ENCODE assay signal across 2 cellular contexts in the genomic region with DNA sequence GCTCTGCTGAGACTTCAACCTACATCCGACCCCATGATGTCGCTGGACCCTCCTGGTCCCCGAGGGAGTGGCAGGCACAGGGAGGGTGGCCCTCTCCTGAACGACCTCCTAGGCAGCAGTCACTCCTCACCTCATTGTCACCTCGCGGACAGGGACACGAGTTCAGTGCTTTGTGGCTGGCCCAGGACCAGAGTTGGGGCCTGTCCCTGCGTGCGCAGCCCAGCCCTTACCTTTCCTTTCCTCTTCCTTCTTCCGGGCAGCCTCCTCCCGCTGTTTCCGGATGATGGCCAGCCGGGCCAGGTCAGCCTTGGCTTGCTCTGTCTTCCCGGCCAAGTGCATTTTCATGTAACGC.
TF ChIP-seq lines count a peak whose summit lies in the region.

No MANE protein-coding gene starts in this region.

TF ChIP-seq in HEK293, 187 proteins besides CTCF, POLR2A, EP300 and RAD21:
- TF ChIP-seq GLIS2 (tag by site-specific recombination; IDR thresholded peaks at IDR 0.05) (0 out of 2 replicates have a peak, but pooled peaks have one; percentile 22), ZNF157 (tag by site-specific recombination; IDR thresholded peaks at IDR 0.05) (no peak), ZNF629 (tag by site-specific recombination; IDR thresholded peaks at IDR 0.05) (no peak), GLIS1 (tag by site-specific recombination; IDR thresholded peaks at IDR 0.05) (0 out of 2 replicates have a peak, but pooled peaks have one; percentile 16)

TF ChIP-seq in GM12891, 5 proteins besides CTCF, POLR2A, EP300 and RAD21:
- TF ChIP-seq SPI1 (IDR thresholded peaks at IDR 0.05; ENCODE audit: low read depth, low read length) (no peak), PAX5 (IDR thresholded peaks at IDR 0.05; ENCODE audit: insufficient read depth, low read length, severe bottlenecking) (no peak), POLR2AphosphoS5 (IDR thresholded peaks at IDR 0.05; ENCODE audit: low read depth, low read length) (no peak), TAF1 (IDR thresholded peaks at IDR 0.05; ENCODE audit: low read depth, low read length) (no peak), POU2F2 (IDR thresholded peaks at IDR 0.05; ENCODE audit: low read depth, low read length) (no peak; the same call in 1 of the 2 replicates)
